18 cellular contexts compared by ENCODE assay signal in genomic region chr2:188527110-188527509, GRCh38.
DNase-seq lines count a peak whose midpoint lies in the region; TF ChIP-seq lines count a peak whose summit lies in the region.
"Had no signal": no experiment of that assay in that cellular context is flagged by ENCODE, and none has a peak within 500 bp of the region (broad histone marks: within the 10 kb centered on the region; RNA-seq: fewer than 3 reads in every experiment).

No MANE protein-coding gene starts in this region.

- H3K9me3 ChIP-seq in esophagus squamous epithelium (no peaks in the 10 kb centered on the region), neural progenitor cell (ENCODE audit: low read depth) (no peaks in the 10 kb centered on the region)
- H3K9me3 ChIP-seq: HAP-1 had no signal

- TF ChIP-seq CTCF in esophagus squamous epithelium (IDR thresholded peaks at IDR 0.05): no peak
- no peak for TF ChIP-seq CTCF in neural progenitor cell (IDR thresholded peaks at IDR 0.05)
- no peak for TF ChIP-seq CTCF in progenitor cell of endocrine pancreas (IDR thresholded peaks at IDR 0.05; ENCODE audit: unreplicated experiment)
- no peak for TF ChIP-seq CTCF in GM10266 (IDR thresholded peaks at IDR 0.05; ENCODE audit: control insufficient read depth, insufficient read depth, low read depth, missing control alignments)

- H3K36me3 ChIP-seq in ACC112 (ENCODE audit: insufficient read depth, low read length): peaks cover 9% of the 10 kb centered on the region; the same call in 1 of the 2 replicates
- peaks cover 0 to 12% (median 0%) of the 10 kb centered on the region in 3 donors for H3K36me3 ChIP-seq in esophagus squamous epithelium
- peaks cover 14% of the 10 kb centered on the region for H3K36me3 ChIP-seq in neural progenitor cell
- H3K36me3 ChIP-seq: HAP-1 had no signal

- no peak for TF ChIP-seq POLR2A in esophagus squamous epithelium (IDR thresholded peaks at IDR 0.05)

- WGBS in esophagus squamous epithelium, 2 donors: 54 to 82% methylated on average over 1 of the region's 1 CpG

- H3K27ac ChIP-seq in ACC112 (ENCODE audit: low read depth, low read length) (no peak overlapping the region), esophagus squamous epithelium (peak overlapping the region in 3 of 4 donors; percentile 11 to 36 (median 23)), neural progenitor cell (no peak overlapping the region)

- H3K27ac Mint-ChIP-seq in neural progenitor cell: peak overlapping the region; percentile 95
- H3K27ac Mint-ChIP-seq in progenitor cell of endocrine pancreas: no peak overlapping the region
- H3K27ac Mint-ChIP-seq: activated CD4-positive, alpha-beta T cell treated with anti-CD3 and anti-CD28 coated beads, Interleukin-2, amount 10 ng/mL, durations not matched to agents 7 days and 5 days; B cell; natural killer cell treated with Interleukin-12 subunit alpha and Interleukin-12 subunit beta and Interleukin-15 and Interleukin-18, amount 100 ng/mL, for 72 hours; T-helper 1 cell treated with Interleukin-12 subunit alpha and Interleukin-12 subunit beta and Interleukin-4 antibody, amounts not matched to agents 30 μg/mL and 1 μg/mL, for 36 hours had no signal

- no peaks in the 10 kb centered on the region for H3F3A ChIP-seq in neural progenitor cell (ENCODE audit: low read depth)

- H4K20me1 ChIP-seq in neural progenitor cell (ENCODE audit: low read depth): no peaks in the 10 kb centered on the region

- H3K9me3 Mint-ChIP-seq in neural progenitor cell: peaks cover 10% of the 10 kb centered on the region
- no peaks in the 10 kb centered on the region for H3K9me3 Mint-ChIP-seq in progenitor cell of endocrine pancreas (ENCODE audit: low read depth)
- H3K9me3 Mint-ChIP-seq: activated CD4-positive, alpha-beta T cell treated with anti-CD3 and anti-CD28 coated beads, Interleukin-2, amount 10 ng/mL, durations not matched to agents 7 days and 5 days; natural killer cell treated with Interleukin-12 subunit alpha and Interleukin-12 subunit beta and Interleukin-15 and Interleukin-18, amount 100 ng/mL, for 72 hours; T-helper 1 cell treated with Interleukin-12 subunit alpha and Interleukin-12 subunit beta and Interleukin-4 antibody, amounts not matched to agents 30 μg/mL and 1 μg/mL, for 36 hours had no signal

- H3K4me1 ChIP-seq in ACC112 (ENCODE audit: control insufficient read depth, insufficient read depth, low read length, unreplicated experiment): peaks cover 36% of the 10 kb centered on the region
- peaks cover 0 to 18% (median 0%) of the 10 kb centered on the region in 3 donors for H3K4me1 ChIP-seq in esophagus squamous epithelium
- no peaks in the 10 kb centered on the region for H3K4me1 ChIP-seq in neural progenitor cell

- H3K4me2 ChIP-seq in neural progenitor cell: no peak overlapping the region

- H3K36me3 Mint-ChIP-seq in neural progenitor cell (peaks cover 13% of the 10 kb centered on the region), progenitor cell of endocrine pancreas (ENCODE audit: insufficient read depth) (peaks cover 2% of the 10 kb centered on the region)
- H3K36me3 Mint-ChIP-seq: natural killer cell treated with Interleukin-12 subunit alpha and Interleukin-12 subunit beta and Interleukin-15 and Interleukin-18, amount 100 ng/mL, for 72 hours had no signal

- no peaks in the 10 kb centered on the region for H3K79me2 ChIP-seq in ACC112 (ENCODE audit: control insufficient read depth, insufficient read depth, low read length, unreplicated experiment)
- no peaks in the 10 kb centered on the region for H3K79me2 ChIP-seq in neural progenitor cell (ENCODE audit: low read depth)

- DNase-seq in NCI-H1930 (lab: John Stamatoyannopoulos, UW) (peak; percentile 2 to 21), esophagus squamous epithelium (lab: John Stamatoyannopoulos, UW) (no peak), neural progenitor cell (ENCODE audit: low spot score) (no peak), RPMI8226 (no peak), progenitor cell of endocrine pancreas (ENCODE audit: low spot score, unreplicated experiment) (no peak), SHP77 (lab: John Stamatoyannopoulos, UW) (no peak), GM10266 (ENCODE audit: extremely low spot score) (no peak)
- DNase-seq: activated CD4-positive, alpha-beta T cell treated with anti-CD3 and anti-CD28 coated beads, Interleukin-2, amount 10 ng/mL, durations not matched to agents 7 days and 5 days; activated effector memory CD4-positive, alpha-beta T cell treated with Interleukin-2 at 50 U/mL for 16 hours; central memory CD4-positive, alpha-beta T cell; DND-41; islet precursor cell; NCI-H187 treated with DMSO at 0.1 percent for 48 hours had no signal

- H3K4me1 Mint-ChIP-seq in neural progenitor cell: peaks cover 21% of the 10 kb centered on the region
- H3K4me1 Mint-ChIP-seq in progenitor cell of endocrine pancreas (ENCODE audit: low read depth): peaks cover 4% of the 10 kb centered on the region
- H3K4me1 Mint-ChIP-seq: activated CD4-positive, alpha-beta T cell treated with anti-CD3 and anti-CD28 coated beads, Interleukin-2, amount 10 ng/mL, durations not matched to agents 7 days and 5 days; B cell had no signal

- no peaks in the 10 kb centered on the region for H3K27me3 ChIP-seq in ACC112 (ENCODE audit: insufficient read depth, low read length)
- H3K27me3 ChIP-seq in esophagus squamous epithelium: no peaks in the 10 kb centered on the region
- H3K27me3 ChIP-seq in neural progenitor cell: no peaks in the 10 kb centered on the region

- H3K27me3 Mint-ChIP-seq in neural progenitor cell (ENCODE audit: insufficient read depth, low read depth): no peaks in the 10 kb centered on the region
- no peaks in the 10 kb centered on the region for H3K27me3 Mint-ChIP-seq in progenitor cell of endocrine pancreas
- H3K27me3 Mint-ChIP-seq: activated CD4-positive, alpha-beta T cell treated with anti-CD3 and anti-CD28 coated beads, Interleukin-2, amount 10 ng/mL, durations not matched to agents 7 days and 5 days; B cell; natural killer cell treated with Interleukin-12 subunit alpha and Interleukin-12 subunit beta and Interleukin-15 and Interleukin-18, amount 100 ng/mL, for 72 hours had no signal

- no peak overlapping the region for H3K9ac ChIP-seq in neural progenitor cell

- H3K4me3 ChIP-seq in ACC112 (ENCODE audit: low read depth, low read length): peak overlapping the region; percentile 15; the same call in 1 of the 2 replicates
- H3K4me3 ChIP-seq in esophagus squamous epithelium: no peak overlapping the region
- no peak overlapping the region for H3K4me3 ChIP-seq in neural progenitor cell
- H3K4me3 ChIP-seq: HAP-1 had no signal

- H3K4me3 Mint-ChIP-seq in neural progenitor cell (peak overlapping the region; percentile 15), progenitor cell of endocrine pancreas (ENCODE audit: low read depth) (no peak overlapping the region)
- H3K4me3 Mint-ChIP-seq: activated CD4-positive, alpha-beta T cell treated with anti-CD3 and anti-CD28 coated beads, Interleukin-2, amount 10 ng/mL, durations not matched to agents 7 days and 5 days; B cell; natural killer cell treated with Interleukin-12 subunit alpha and Interleukin-12 subunit beta and Interleukin-15 and Interleukin-18, amount 100 ng/mL, for 72 hours; T-helper 1 cell treated with Interleukin-12 subunit alpha and Interleukin-12 subunit beta and Interleukin-4 antibody, amounts not matched to agents 30 μg/mL and 1 μg/mL, for 36 hours had no signal

- no peak overlapping the region for H2AFZ ChIP-seq in ACC112 (ENCODE audit: low read length, unreplicated experiment)
- H2AFZ ChIP-seq in neural progenitor cell (replicated peaks): no peak overlapping the region

- intact Hi-C loops in esophagus squamous epithelium (cut with DNase I): loop anchor here (10.0 kb wide), 1 partner anchor 448 kb away; the partner anchor contains the start of gene COL3A1

Comparison
In these comparisons a context has a peak if more than half of its experiments do, and no peak if none do; other contexts are left out.
1. H3K27ac ChIP-seq: peak in esophagus squamous epithelium (3 of 4); none in ACC112 (single experiment) and neural progenitor cell (single experiment).
2. DNase-seq: peak in NCI-H1930 (2 of 2); none in esophagus squamous epithelium (single experiment), neural progenitor cell (single experiment), RPMI8226 (single experiment), progenitor cell of endocrine pancreas (single experiment), SHP77 (0 of 2) and GM10266 (single experiment).